Comparison of ENCODE assay signal across 20 cellular contexts in the genomic region with DNA sequence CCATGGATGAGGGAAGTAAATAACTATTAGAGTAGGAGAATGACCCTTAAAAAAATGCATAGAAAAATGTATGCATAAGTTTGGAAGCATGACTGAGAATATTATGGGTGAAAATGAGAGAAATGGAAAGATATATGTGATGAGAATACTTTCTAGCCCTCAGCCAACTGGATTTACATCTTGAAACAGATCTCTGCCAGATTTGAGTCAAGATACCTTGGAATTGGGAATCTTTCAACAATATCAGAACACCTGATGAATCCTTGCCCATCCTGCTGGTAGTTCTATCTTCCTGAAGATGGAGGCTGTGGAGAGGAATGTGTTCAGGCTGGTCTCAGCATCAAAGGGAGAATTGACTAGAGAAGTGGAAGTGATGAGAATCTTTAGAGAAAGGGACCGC.
"Had no signal": no experiment of that assay in that cellular context is flagged by ENCODE, and none has a peak within 500 bp of the region (broad histone marks: within the 10 kb centered on the region; RNA-seq: fewer than 3 reads in every experiment).

No MANE protein-coding gene starts in this region.

- H3K27me3 Mint-ChIP-seq: naive B cell, T-cell had no signal

- H3K27ac ChIP-seq: psoas muscle, right lobe of liver, stomach, testis had no signal

- H3K4me3 ChIP-seq: psoas muscle, right lobe of liver, smooth muscle cell, stomach, testis had no signal

- DNase-seq: activated CD4-positive, alpha-beta T cell treated with anti-CD3 and anti-CD28 coated beads, Interleukin-2, amount 50 U/mL, for 48 hours; activated CD4-positive, CD25-positive, alpha-beta regulatory T cell treated with anti-CD3 and anti-CD28 coated beads, Interleukin-2, amount 50 U/mL, for 72 hours; activated T-cell treated with anti-CD3 and anti-CD28 coated beads, Interleukin-2, amount 50 U/mL, for 1 hour; naive B cell; occipital lobe; psoas muscle; right lobe of liver; SK-N-SH; stimulated activated CD4-positive, alpha-beta T cell treated with anti-CD3 and anti-CD28 coated beads, Interleukin-4, amount 100 ng/mL, for 4 hours; stimulated activated CD8-positive, alpha-beta memory T cell treated with anti-CD3 and anti-CD28 coated beads, Interleukin-4, amount 100 ng/mL, for 48 hours; stomach; T-cell; T1000; testis had no signal

- H3K4me2 ChIP-seq: SK-N-SH, smooth muscle cell had no signal

- H3K9me3 ChIP-seq: psoas muscle, right lobe of liver, SK-N-SH, stomach, testis had no signal

- H3K4me1 ChIP-seq: testis had no signal

- H3K27me3 ChIP-seq: right lobe of liver, stomach, testis had no signal

- H3K36me3 ChIP-seq: right lobe of liver had no signal

- ATAC-seq: esophagus mucosa, left lobe of liver, psoas muscle, right lobe of liver, T-cell had no signal

- FAIRE-seq: colon, endometrium, islet of Langerhans had no signal

- H3K9ac ChIP-seq: SK-N-SH had no signal
